In the genomic region with DNA sequence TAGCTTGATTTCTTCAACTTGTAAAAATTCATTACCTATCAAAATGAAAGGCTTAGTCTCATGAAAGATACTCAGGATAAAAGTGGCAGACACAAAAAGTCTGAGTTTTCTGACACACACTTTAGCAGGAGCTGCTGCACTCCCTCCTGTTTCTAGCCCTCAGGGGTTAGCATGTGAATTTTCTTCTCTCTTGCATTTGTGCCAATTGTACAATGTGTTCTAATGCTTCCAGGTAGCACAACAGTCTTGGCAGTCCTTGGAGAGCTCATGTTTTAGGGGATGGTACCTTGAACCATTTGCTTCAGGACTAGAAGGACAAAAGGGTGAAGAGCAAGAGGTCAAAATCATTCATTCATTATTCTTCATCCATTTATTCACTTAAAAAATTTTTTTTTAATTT, we compare ENCODE assay signal across 29 cellular contexts.
DNase-seq lines count a peak whose midpoint lies in the region; FAIRE-seq and TF ChIP-seq lines count a peak whose summit lies in the region.
"Had no signal": no experiment of that assay in that cellular context is flagged by ENCODE, and none has a peak within 500 bp of the region (broad histone marks: within the 10 kb centered on the region; RNA-seq: fewer than 3 reads in every experiment).

No MANE protein-coding gene starts in this region.

- in situ Hi-C loops in G401 (cut with HindIII; ENCODE audit: low sequenced_read_pairs) = no loop called here

- DNase-seq in G401 (ENCODE audit: low spot score) (peak; percentile 76), ureter (ENCODE audit: low spot score) (no peak), GM19240 (ENCODE audit: insufficient read length, low spot score) (no peak), HTR-8/SVneo (ENCODE audit: insufficient read length, low spot score) (no peak)
- DNase-seq: Caco-2; CD8-positive, alpha-beta T cell; EL; GF-D8; KBM-7; NCI-H1092; NCI-H1436; NCI-H187; NCI-H2081 treated with DMSO at 0.1 percent for 48 hours; NCI-H2171; NCI-H226; NCI-H510A treated with DMSO at 0.1 percent for 48 hours; NCI-H748 treated with DMSO at 0.1 percent for 48 hours; NK-92 treated with Interleukin-12 subunit alpha and Interleukin-12 subunit beta, amount 100 ng/mL, for 24 hours; PC-9; SJCRH30; T-helper 1 cell had no signal

- TF ChIP-seq CTCF in 22Rv1 (IDR thresholded peaks at IDR 0.05) (no peak), brain (conservative IDR thresholded peaks at IDR 0.05) (no peak), nephron (IDR thresholded peaks at IDR 0.05; ENCODE audit: unreplicated experiment in 3 of 3) (no peak)

- peak overlapping the region in 1 of 5 experiments; percentile 54 for H3K4me3 Mint-ChIP-seq in brain
- H3K4me3 Mint-ChIP-seq in nephron = no peak overlapping the region
- H3K4me3 Mint-ChIP-seq: B cell; CD8-positive, alpha-beta T cell had no signal

- H3K4me1 Mint-ChIP-seq in brain (peaks cover 33% of the 10 kb centered on the region), nephron (peaks cover 17% of the 10 kb centered on the region)

- peak overlapping the region in 4 of 5 experiments; percentile 46 to 70 (median 54) for H3K27ac Mint-ChIP-seq in brain
- H3K27ac Mint-ChIP-seq in nephron = peak overlapping the region in 2 of 3 experiments; percentile 61 to 70
- H3K27ac Mint-ChIP-seq: CD8-positive, alpha-beta T cell had no signal

- no peak for FAIRE-seq in HTR-8/SVneo (lab: Jason Lieb, UNC)
- FAIRE-seq: GM12892, GM19239 had no signal

- H3K36me3 Mint-ChIP-seq in brain (peaks cover 35% of the 10 kb centered on the region), nephron (ENCODE audit: low read depth) (peaks cover 55% of the 10 kb centered on the region)
- H3K36me3 Mint-ChIP-seq: CD8-positive, alpha-beta T cell had no signal

- H3K27me3 Mint-ChIP-seq in brain (no peaks in the 10 kb centered on the region), nephron (ENCODE audit: low read depth) (no peaks in the 10 kb centered on the region)
- H3K27me3 Mint-ChIP-seq: B cell had no signal

- H3K27ac ChIP-seq in 22Rv1 = peak overlapping the region; percentile 1; the same call in 1 of the 2 replicates
- H3K27ac ChIP-seq: C4-2B, HL-60, PC-9, SJCRH30 had no signal

- H3K9me3 Mint-ChIP-seq in brain (peaks cover 0 to 12% (median 7%) of the 10 kb centered on the region in 5 experiments), nephron (no peaks in the 10 kb centered on the region)
- H3K9me3 Mint-ChIP-seq: CD8-positive, alpha-beta T cell had no signal
